In the genomic region with DNA sequence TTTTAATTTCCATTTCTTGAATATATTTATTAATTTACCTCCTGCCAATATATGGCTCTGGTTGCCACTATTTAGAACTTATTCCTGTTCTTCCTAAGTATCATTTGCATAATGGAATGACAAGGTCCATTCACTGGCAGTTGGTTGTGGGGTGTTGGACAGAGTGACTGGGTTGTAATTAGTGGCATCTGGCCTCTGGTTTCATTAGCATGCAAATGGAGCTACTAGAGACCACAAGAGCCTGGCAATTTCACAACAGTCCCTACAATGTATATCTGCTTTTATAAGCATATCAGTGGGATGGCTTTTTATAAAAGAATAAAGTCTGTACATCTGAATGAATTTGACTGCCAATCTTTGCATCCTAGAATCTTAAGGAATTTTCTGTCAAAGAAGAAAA, we compare ENCODE assay signal across 26 cellular contexts.
"Had no signal": no experiment of that assay in that cellular context is flagged by ENCODE, and none has a peak within 500 bp of the region (broad histone marks: within the 10 kb centered on the region; RNA-seq: fewer than 3 reads in every experiment).

No MANE protein-coding gene starts in this region.

- DNase-seq: activated CD4-positive, alpha-beta memory T cell treated with anti-CD3 and anti-CD28 coated beads for 36 hours; activated CD4-positive, alpha-beta T cell treated with anti-CD3 and anti-CD28 coated beads for 4 hours; activated CD4-positive, CD25-positive, alpha-beta regulatory T cell; activated naive CD4-positive, alpha-beta T cell treated with Interleukin-2 at 50 U/mL for 16 hours; activated naive CD8-positive, alpha-beta T cell treated with anti-CD3 and anti-CD28 coated beads for 36 hours; activated T-cell treated with anti-CD3 and anti-CD28 coated beads, Interleukin-2, amount 50 U/mL, for 48 hours; effector memory CD4-positive, alpha-beta T cell; gastrocnemius medialis; hypothalamus; islet precursor cell; left colon; mesenchymal stem cell; mucosa of descending colon; nephron progenitor cell; nucleus accumbens; right lobe of liver; stimulated activated CD4-positive, alpha-beta T cell treated with anti-CD3 and anti-CD28 coated beads, Interleukin-1b, Interleukin-23, amount 100 ng/mL, for 48 hours; stomach; trophoblast cell; uterus had no signal

- H3K79me2 ChIP-seq: parathyroid adenoma had no signal

- H3K27ac ChIP-seq: breast epithelium, gastrocnemius medialis, parathyroid adenoma, right lobe of liver, skin epidermis, stomach, uterus had no signal

- H3K27me3 ChIP-seq: breast epithelium, gastrocnemius medialis, right lobe of liver, stomach, uterus had no signal

- H3K36me3 ChIP-seq: breast epithelium, gastrocnemius medialis, right lobe of liver, stomach, uterus had no signal

- H3K4me1 ChIP-seq: breast epithelium, gastrocnemius medialis, parathyroid adenoma, right lobe of liver, stomach, uterus had no signal

- H3K9me3 ChIP-seq: gastrocnemius medialis, mucosa of descending colon, right lobe of liver, stomach, uterus had no signal

- ATAC-seq: esophagus mucosa; gastrocnemius medialis; left colon; mucosa of descending colon; right lobe of liver; stimulated activated effector memory CD8-positive, alpha-beta T cell treated with anti-CD3 and anti-CD28 coated beads, Interleukin-12 subunit alpha, Interleukin-12 subunit beta, amount 100 ng/mL, for 72 hours had no signal

- H3K27me3 Mint-ChIP-seq: activated CD4-positive, alpha-beta memory T cell treated with anti-CD3 and anti-CD28 coated beads for 36 hours; activated naive CD8-positive, alpha-beta T cell treated with anti-CD3 and anti-CD28 coated beads for 36 hours; central memory CD8-positive, alpha-beta T cell had no signal

- H3K4me3 ChIP-seq: breast epithelium, gastrocnemius medialis, mucosa of descending colon, right lobe of liver, skin epidermis, stomach, uterus had no signal

- H3K27ac Mint-ChIP-seq: activated CD4-positive, alpha-beta memory T cell treated with anti-CD3 and anti-CD28 coated beads for 36 hours; activated naive CD8-positive, alpha-beta T cell treated with anti-CD3 and anti-CD28 coated beads for 36 hours; nephron progenitor cell; stimulated activated effector memory CD8-positive, alpha-beta T cell treated with anti-CD3 and anti-CD28 coated beads, Interleukin-12 subunit alpha, Interleukin-12 subunit beta, amount 100 ng/mL, for 72 hours had no signal

- H3K4me1 Mint-ChIP-seq: activated naive CD8-positive, alpha-beta T cell treated with anti-CD3 and anti-CD28 coated beads for 36 hours; central memory CD8-positive, alpha-beta T cell; stimulated activated effector memory CD8-positive, alpha-beta T cell treated with anti-CD3 and anti-CD28 coated beads, Interleukin-12 subunit alpha, Interleukin-12 subunit beta, amount 100 ng/mL, for 72 hours had no signal

- H2AFZ ChIP-seq: parathyroid adenoma had no signal

- H3K4me3 Mint-ChIP-seq: activated CD4-positive, alpha-beta memory T cell treated with anti-CD3 and anti-CD28 coated beads for 36 hours; activated naive CD8-positive, alpha-beta T cell treated with anti-CD3 and anti-CD28 coated beads for 36 hours; central memory CD8-positive, alpha-beta T cell; nephron progenitor cell; stimulated activated effector memory CD8-positive, alpha-beta T cell treated with anti-CD3 and anti-CD28 coated beads, Interleukin-12 subunit alpha, Interleukin-12 subunit beta, amount 100 ng/mL, for 72 hours had no signal

- H3K36me3 Mint-ChIP-seq: activated CD4-positive, alpha-beta memory T cell treated with anti-CD3 and anti-CD28 coated beads for 36 hours; activated naive CD8-positive, alpha-beta T cell treated with anti-CD3 and anti-CD28 coated beads for 36 hours; stimulated activated effector memory CD8-positive, alpha-beta T cell treated with anti-CD3 and anti-CD28 coated beads, Interleukin-12 subunit alpha, Interleukin-12 subunit beta, amount 100 ng/mL, for 72 hours had no signal
